Comparison of ENCODE assay signal across 11 cellular contexts in the genomic region with DNA sequence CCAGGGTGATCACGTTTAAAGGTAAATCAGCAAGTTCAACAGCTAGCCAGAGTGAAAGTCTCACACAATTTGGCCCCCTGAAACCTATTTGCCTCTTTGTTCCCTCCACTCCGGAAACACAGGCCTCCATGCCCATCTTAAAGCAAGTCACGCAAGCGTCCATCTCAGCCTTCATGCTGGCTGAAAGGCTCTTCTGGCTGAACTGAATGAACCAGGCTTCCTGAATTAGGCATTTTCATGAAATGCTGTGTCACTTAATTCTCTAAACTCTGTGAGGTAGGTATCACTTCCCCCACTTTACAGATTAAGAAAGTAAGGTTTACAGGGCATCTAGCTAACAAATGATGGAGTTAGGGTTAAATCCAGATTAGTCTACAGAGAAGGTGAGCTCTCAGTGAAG. TPM values are rescaled to one million over a fixed set of nuclear protein-coding genes. Genes with fewer than 3 reads are reported as not detected.
DNase-seq lines count a peak whose midpoint lies in the region; ATAC-seq, FAIRE-seq and TF ChIP-seq lines count a peak whose summit lies in the region.
"Had no signal": no experiment of that assay in that cellular context is flagged by ENCODE, and none has a peak within 500 bp of the region (broad histone marks: within the 10 kb centered on the region; RNA-seq: fewer than 3 reads in every experiment).

No MANE protein-coding gene starts in this region.

- peaks cover 4% of the 10 kb centered on the region for H3K36me3 Mint-ChIP-seq in neural crest cell (ENCODE audit: low read depth)

- intact Hi-C loops in GM12878 (cut with micrococcal nuclease; ENCODE audit: unreplicated experiment), result loop anchor here (5.0 kb wide), 1 partner anchor 135 kb away; no protein-coding TSS in a partner anchor
- intact Hi-C loops in left lung (cut with DNase I), result no loop called here

- H3K27me3 ChIP-seq in DND-41 (ENCODE audit: insufficient read depth, low read length, poor library complexity) (no peaks in the 10 kb centered on the region), HUES64 (ENCODE audit: insufficient read depth, low read length) (no peaks in the 10 kb centered on the region), GM12878 (replicated peaks in 1 of 2; ENCODE audit: control insufficient read depth in 2 of 2, insufficient read depth in 2 of 2, low read length in 1 of 2) (no peaks in the 10 kb centered on the region), left lung (no peaks in the 10 kb centered on the region)
- H3K27me3 ChIP-seq: right atrium auricular region, upper lobe of left lung had no signal

- TF ChIP-seq RAD21 in GM12878 (IDR thresholded peaks at IDR 0.05; ENCODE audit: insufficient read depth, low read depth, low read length), result no peak

- ATAC-seq in DND-41 (ENCODE audit: insufficient read depth, low read depth) (no peak), GM12878 (peak; percentile 32), left lung (no peak)

- WGBS in HUES64, result 93% methylated on average over 4 of the region's 4 CpGs
- WGBS in GM12878 (ENCODE audit: insufficient coverage, insufficient replicate concordance, low lambda C conversion rate, missing lambda C conversion rate), result 41% methylated on average over 4 of the region's 4 CpGs

- TF ChIP-seq POLR2A in GM12878 (IDR thresholded peaks at IDR 0.05; ENCODE audit: low read depth, low read length), result 0 out of 2 replicates have a peak, but pooled peaks have one; percentile 40

- no TSS peak for BruUV-seq in GM12878 (replicated peaks; lab: Mats Ljungman, UMichigan)

- no peak for FAIRE-seq in GM12878 (lab: Jason Lieb, UNC)

- CTCF ChIA-PET in GM12878 (lab: Yijun Ruan, JAX), result interaction anchor here (0.8 to 4.1 kb wide), 6 partner anchors 18 to 418 kb away, joined by 3 to 18 read pairs (median 4); no protein-coding TSS in a partner anchor

- H3K27ac ChIP-seq in DND-41 (ENCODE audit: low read length) (peak overlapping the region; percentile 89), HUES64 (ENCODE audit: low read depth, low read length) (no peak overlapping the region), GM12878 (ENCODE audit: control insufficient read depth, insufficient read depth) (peak overlapping the region; percentile 84), left lung (no peak overlapping the region)
- H3K27ac ChIP-seq: right atrium auricular region, upper lobe of left lung had no signal

- POLR2A ChIA-PET in GM12878 (lab: Charles Lee), result interaction anchor here (0.6 to 4.6 kb wide), 3 partner anchors 37 to 158 kb away, joined by 3 to 41 read pairs (median 4); a partner anchor contains a TSS

- H3K36me3 ChIP-seq in DND-41 (ENCODE audit: insufficient read depth, low read length) (peaks cover 9% of the 10 kb centered on the region), HUES64 (ENCODE audit: insufficient read depth, low read length) (peaks cover 18% of the 10 kb centered on the region; the same call in 1 of the 2 replicates), GM12878 (ENCODE audit: control insufficient read depth in 2 of 2, insufficient read depth in 2 of 2, low read length in 1 of 2) (peaks cover 0 to 3% of the 10 kb centered on the region in 2 experiments; a peak in 1 of 4 replicates), left lung (peaks cover 0 to 2% of the 10 kb centered on the region in 2 donors)
- H3K36me3 ChIP-seq: right atrium auricular region, upper lobe of left lung had no signal

- no peak overlapping the region for H3K27ac Mint-ChIP-seq in neural crest cell (ENCODE audit: unreplicated experiment)

- no peaks in the 10 kb centered on the region for H3K27me3 Mint-ChIP-seq in neural crest cell (ENCODE audit: low read depth)

- H3K4me2 ChIP-seq in DND-41 (ENCODE audit: insufficient read depth, low read length) (peak overlapping the region; percentile 95), GM12878 (ENCODE audit: control insufficient read depth, insufficient read depth) (peak overlapping the region; percentile 82)

- in situ Hi-C loops in GM12878 (cut with MboI), result no loop called here

- DNase-seq in DND-41 (no peak), GM12878 (ENCODE audit: low read depth, low spot score) (peak; percentile 25), neural crest cell (ENCODE audit: low read depth, low spot score) (no peak), kidney glomerular epithelial cell (lab: John Stamatoyannopoulos, UW) (no peak), left lung (no peak), cortex of kidney (lab: John Stamatoyannopoulos, UW) (no peak), mucosa of gallbladder (ENCODE audit: low spot score) (no peak)
- DNase-seq: NCI-H524, upper lobe of left lung had no signal

- H3K9me3 ChIP-seq in DND-41 (ENCODE audit: insufficient read depth, low read length, severe bottlenecking), result no peaks in the 10 kb centered on the region
- no peaks in the 10 kb centered on the region for H3K9me3 ChIP-seq in HUES64 (ENCODE audit: insufficient read depth, low read depth, low read length)
- no peaks in the 10 kb centered on the region; the same call in 2 of the 3 replicates for H3K9me3 ChIP-seq in GM12878 (replicated peaks; ENCODE audit: control insufficient read depth, insufficient read depth, low read length)
- H3K9me3 ChIP-seq in left lung, result no peaks in the 10 kb centered on the region
- H3K9me3 ChIP-seq: right atrium auricular region, upper lobe of left lung had no signal

- H3K4me3 ChIP-seq in DND-41 (ENCODE audit: low read depth in 1 of 2, low read length in 2 of 2) (peak overlapping the region; percentile 97; a peak in 3 of 4 replicates), HUES64 (ENCODE audit: low read length) (peak overlapping the region; percentile 93; the same call in 1 of the 2 replicates), GM12878 (peak overlapping the region; percentile 89), left lung (peak overlapping the region in 1 of 2 donors; percentile 93)

- H4K20me1 ChIP-seq in DND-41 (ENCODE audit: insufficient read depth, low read length), result peaks cover 12% of the 10 kb centered on the region; the same call in 1 of the 2 replicates
- no peaks in the 10 kb centered on the region for H4K20me1 ChIP-seq in GM12878 (ENCODE audit: control insufficient read depth, insufficient read depth)

- no peak for TF ChIP-seq EP300 in GM12878 (IDR thresholded peaks at IDR 0.05; ENCODE audit: borderline replicate concordance in 1 of 2, control insufficient read depth in 1 of 2, low read depth in 2 of 2, low read length in 2 of 2)

- SMC1A ChIA-PET in GM12878 (lab: Charles Lee; ENCODE audit: uncharacterized antibody, unreplicated experiment), result interaction anchor here (0.6 to 3.3 kb wide), 9 partner anchors 12 to 135 kb away, joined by 3 to 14 read pairs (median 4); a partner anchor contains a TSS

- H3K4me1 Mint-ChIP-seq in neural crest cell, result peaks cover 35% of the 10 kb centered on the region

- H3K79me2 ChIP-seq in DND-41 (ENCODE audit: insufficient read depth, low read length) (peaks cover 59% of the 10 kb centered on the region), GM12878 (ENCODE audit: control insufficient read depth, insufficient read depth, low read length) (peaks cover 57% of the 10 kb centered on the region)

- H3K9ac ChIP-seq in DND-41 (ENCODE audit: low read depth, low read length) (peak overlapping the region; percentile 87), HUES64 (ENCODE audit: low read depth, low read length) (peak overlapping the region; percentile 1; the same call in 1 of the 2 replicates), GM12878 (ENCODE audit: control insufficient read depth, insufficient read depth, low read length) (peak overlapping the region; percentile 88)

- H3K4me3 Mint-ChIP-seq in neural crest cell, result peak overlapping the region; percentile 98

- H3K4me1 ChIP-seq in DND-41 (ENCODE audit: insufficient read depth, low read length), result peaks cover 38% of the 10 kb centered on the region
- peaks cover 15% of the 10 kb centered on the region; the same call in 1 of the 2 replicates for H3K4me1 ChIP-seq in HUES64 (ENCODE audit: insufficient read depth, low read length)
- H3K4me1 ChIP-seq in GM12878 (ENCODE audit: control insufficient read depth, insufficient read depth, low read length), result no peaks in the 10 kb centered on the region
- H3K4me1 ChIP-seq in left lung, result peaks cover 4 to 33% of the 10 kb centered on the region in 2 donors

- TF ChIP-seq CTCF in DND-41 (IDR thresholded peaks at IDR 0.05; ENCODE audit: borderline replicate concordance, extremely low read depth, low read length, poor library complexity, severe bottlenecking), result no peak
- TF ChIP-seq CTCF in GM12878 (IDR thresholded peaks at IDR 0.05 in 2 of 3, conservative IDR thresholded peaks at IDR 0.05 in 1 of 3; ENCODE audit: control insufficient read depth in 2 of 3, extremely low read depth in 1 of 3, insufficient read depth in 1 of 3, low read depth in 3 of 3, low read length in 3 of 3), result no peak
- TF ChIP-seq CTCF in neural crest cell (conservative IDR thresholded peaks at IDR 0.05), result no peak
- no peak for TF ChIP-seq CTCF in left lung (IDR thresholded peaks at IDR 0.05)

- no peak overlapping the region for H2AFZ ChIP-seq in DND-41 (ENCODE audit: low read depth, low read length)
- H2AFZ ChIP-seq in GM12878 (ENCODE audit: control insufficient read depth, low read depth, low read length), result peak overlapping the region; percentile 35

- RAD21 ChIA-PET in GM12878 (lab: Charles Lee; ENCODE audit: unreplicated experiment), result interaction anchor here (1.0 to 2.6 kb wide), 8 partner anchors 25 to 382 kb away, joined by 3 to 14 read pairs (median 6); a partner anchor contains a TSS

- H3K9me3 Mint-ChIP-seq in neural crest cell, result no peaks in the 10 kb centered on the region

RNA-seq across cellular contexts. Expression of a gene that starts 1.4 kb away (rescaled TPM):
- 29.0 TPM for polyA plus RNA-seq in HUES64 (2013, experiment 1 of 2)
- 23.7 TPM for polyA plus RNA-seq in HUES64 (2013, experiment 2 of 2)
- total RNA-seq in GM12878 (2013; cell fraction: nucleolus; rRNA removed), result 57.5 and 57.8 TPM in 2 replicates
- total RNA-seq in GM12878 (2014; rRNA removed) (42.0 and 48.6 TPM in 2 replicates), GM12878 (2014; rRNA removed; fragmentation: Illumina TruSeq; extraction: Trizol) (42.2 and 43.6 TPM in 2 replicates), GM12878 (2021) (46.3 TPM in 2 replicates), neural crest cell (25.7 and 28.1 TPM in 2 replicates), left lung (10 to 100 TPM; 18.3 to 18.5 TPM), mucosa of gallbladder (12.5 TPM)
- polyA plus RNA-seq in GM12878 (2011; ENCODE audit: low read depth), result 25.9 TPM
- polyA plus RNA-seq in GM12878 (2011; rRNA removed) (67.9 and 82.0 TPM in 2 replicates), GM12878 (2014; fragmentation: Illumina TruSeq; extraction: Trizol) (49.3 and 56.7 TPM in 2 replicates), GM12878 (2014; fragmentation: Nextera tagmentation; extraction: Ambion mirVana) (100 to 1,000 TPM in 1 of 2 experiments, 10 to 100 TPM in 1; 77.7 to 113 TPM), GM12878 (2014; rRNA removed) (33.4 and 37.5 TPM in 2 replicates), GM12878 (2016; fragmentation: Nextera tagmentation; extraction: Ambion mirVana) (10 to 100 TPM; 76.6 to 77.7 TPM)
- polyA plus RNA-seq in GM12878 (2011; cell fraction: cytosol; rRNA removed), result 37.8 and 40.9 TPM in 2 replicates
- polyA plus RNA-seq in GM12878 (2011; cell fraction: nucleus; rRNA removed), result 29.6 and 34.9 TPM in 2 replicates
- polyA plus RNA-seq in GM12878 (2012), result 31.1 and 33.4 TPM in 2 replicates
- 50.9 and 51.5 TPM in 2 replicates for polyA minus RNA-seq in GM12878 (2011; rRNA and poly(A)+ RNA removed)
- polyA minus RNA-seq in GM12878 (2011; cell fraction: cytosol; rRNA and poly(A)+ RNA removed), result 10.3 and 12.2 TPM in 2 replicates
- polyA minus RNA-seq in GM12878 (2011; cell fraction: nucleus; rRNA and poly(A)+ RNA removed), result 9.1 and 16.6 TPM in 2 replicates

RNA-seq across cellular contexts. Expression of a gene that starts 38.7 kb away (rescaled TPM):
- polyA plus RNA-seq in HUES64 (2013, experiment 1 of 2), result 202 TPM
- polyA plus RNA-seq in HUES64 (2013, experiment 2 of 2), result 236 TPM
- 30.2 and 36.3 TPM in 2 replicates for total RNA-seq in GM12878 (2013; cell fraction: nucleolus; rRNA removed)
- 118 and 141 TPM in 2 replicates for total RNA-seq in GM12878 (2014; rRNA removed)
- 283 and 286 TPM in 2 replicates for total RNA-seq in GM12878 (2014; rRNA removed; fragmentation: Illumina TruSeq; extraction: Trizol)
- 181 and 183 TPM in 2 replicates for total RNA-seq in GM12878 (2021)
- 187 TPM for polyA plus RNA-seq in GM12878 (2011; ENCODE audit: low read depth)
- 182 and 258 TPM in 2 replicates for polyA plus RNA-seq in GM12878 (2011; rRNA removed)
- polyA plus RNA-seq in GM12878 (2011; cell fraction: cytosol; rRNA removed), result 72.7 and 76.6 TPM in 2 replicates
- 52.1 and 59.0 TPM in 2 replicates for polyA plus RNA-seq in GM12878 (2011; cell fraction: nucleus; rRNA removed)
- 209 and 260 TPM in 2 replicates for polyA plus RNA-seq in GM12878 (2012)
- polyA plus RNA-seq in GM12878 (2014; fragmentation: Illumina TruSeq; extraction: Trizol), result 215 and 302 TPM in 2 replicates
- polyA plus RNA-seq in GM12878 (2014; fragmentation: Nextera tagmentation; extraction: Ambion mirVana), result 10 to 100 TPM; 52.5 to 86.9 TPM
- polyA plus RNA-seq in GM12878 (2014; rRNA removed), result 126 and 137 TPM in 2 replicates
- 100 to 1,000 TPM; 227 TPM for polyA plus RNA-seq in GM12878 (2016; fragmentation: Nextera tagmentation; extraction: Ambion mirVana)
- 84.7 and 85.2 TPM in 2 replicates for polyA minus RNA-seq in GM12878 (2011; rRNA and poly(A)+ RNA removed)
- 57.8 and 66.3 TPM in 2 replicates for polyA minus RNA-seq in GM12878 (2011; cell fraction: cytosol; rRNA and poly(A)+ RNA removed)
- polyA minus RNA-seq in GM12878 (2011; cell fraction: nucleus; rRNA and poly(A)+ RNA removed), result 16.8 and 22.2 TPM in 2 replicates
- total RNA-seq in neural crest cell, result 303 and 321 TPM in 2 replicates
- 100 to 1,000 TPM; 161 to 189 TPM for total RNA-seq in left lung
- total RNA-seq in mucosa of gallbladder, result 294 TPM

RNA-seq across cellular contexts. Expression of a gene that starts 39.2 kb away (rescaled TPM):
- 15.8 TPM for polyA plus RNA-seq in HUES64 (2013, experiment 1 of 2)
- polyA plus RNA-seq in HUES64 (2013, experiment 2 of 2), result 16.1 TPM
- 21.6 and 23.2 TPM in 2 replicates for total RNA-seq in GM12878 (2013; cell fraction: nucleolus; rRNA removed)
- 9.1 and 9.3 TPM in 2 replicates for total RNA-seq in GM12878 (2014; rRNA removed)
- total RNA-seq in GM12878 (2014; rRNA removed; fragmentation: Illumina TruSeq; extraction: Trizol), result 10.4 and 12.1 TPM in 2 replicates
- total RNA-seq in GM12878 (2021), result 18.3 and 19.9 TPM in 2 replicates
- 4.3 TPM for polyA plus RNA-seq in GM12878 (2011; ENCODE audit: low read depth)
- polyA plus RNA-seq in GM12878 (2011; rRNA removed), result 14.6 and 16.1 TPM in 2 replicates
- polyA plus RNA-seq in GM12878 (2011; cell fraction: cytosol; rRNA removed), result 10.4 TPM in 2 replicates
- 9.9 and 13.3 TPM in 2 replicates for polyA plus RNA-seq in GM12878 (2011; cell fraction: nucleus; rRNA removed)
- polyA plus RNA-seq in GM12878 (2012), result 5.1 and 5.8 TPM in 2 replicates
- 9.5 and 10.2 TPM in 2 replicates for polyA plus RNA-seq in GM12878 (2014; fragmentation: Illumina TruSeq; extraction: Trizol)
- 1 to 10 TPM; 6.7 to 7.5 TPM for polyA plus RNA-seq in GM12878 (2014; fragmentation: Nextera tagmentation; extraction: Ambion mirVana)
- polyA plus RNA-seq in GM12878 (2014; rRNA removed), result 9.8 and 12.8 TPM in 2 replicates
- polyA plus RNA-seq in GM12878 (2016; fragmentation: Nextera tagmentation; extraction: Ambion mirVana), result 10 to 100 TPM; 11.3 to 12.0 TPM
- 23.5 and 29.0 TPM in 2 replicates for polyA minus RNA-seq in GM12878 (2011; rRNA and poly(A)+ RNA removed)
- 8.2 and 10.8 TPM in 2 replicates for polyA minus RNA-seq in GM12878 (2011; cell fraction: cytosol; rRNA and poly(A)+ RNA removed)
- polyA minus RNA-seq in GM12878 (2011; cell fraction: nucleus; rRNA and poly(A)+ RNA removed), result 14.3 and 23.6 TPM in 2 replicates
- total RNA-seq in neural crest cell, result 34.7 and 37.0 TPM in 2 replicates
- 10 to 100 TPM; 23.2 to 24.6 TPM for total RNA-seq in left lung
- total RNA-seq in mucosa of gallbladder, result 25.7 TPM

RNA-seq across cellular contexts. Expression of a gene that starts 44.2 kb away (rescaled TPM):
- not detected for polyA plus RNA-seq in HUES64 (2013, experiment 1 of 2)
- not detected for polyA plus RNA-seq in HUES64 (2013, experiment 2 of 2)
- total RNA-seq in GM12878 (2013; cell fraction: nucleolus; rRNA removed), result not detected in 2 replicates
- not detected in 2 replicates for total RNA-seq in GM12878 (2014; rRNA removed)
- total RNA-seq in GM12878 (2014; rRNA removed; fragmentation: Illumina TruSeq; extraction: Trizol), result not detected in 2 replicates
- not detected in 2 replicates for total RNA-seq in GM12878 (2021)
- not detected for polyA plus RNA-seq in GM12878 (2011; ENCODE audit: low read depth)
- not detected in 2 replicates for polyA plus RNA-seq in GM12878 (2011; rRNA removed)
- polyA plus RNA-seq in GM12878 (2011; cell fraction: cytosol; rRNA removed), result not detected in 2 replicates
- polyA plus RNA-seq in GM12878 (2011; cell fraction: nucleus; rRNA removed), result not detected in 2 replicates
- 0.07 and 0.22 TPM in 2 replicates for polyA plus RNA-seq in GM12878 (2012)
- not detected in 2 replicates for polyA plus RNA-seq in GM12878 (2014; fragmentation: Illumina TruSeq; extraction: Trizol)
- polyA plus RNA-seq in GM12878 (2014; fragmentation: Nextera tagmentation; extraction: Ambion mirVana), result under 1 TPM; 0.03 to 0.04 TPM
- polyA plus RNA-seq in GM12878 (2014; rRNA removed), result not detected in 2 replicates
- under 1 TPM; 0.54 to 0.70 TPM for polyA plus RNA-seq in GM12878 (2016; fragmentation: Nextera tagmentation; extraction: Ambion mirVana)
- not detected in 2 replicates for polyA minus RNA-seq in GM12878 (2011; rRNA and poly(A)+ RNA removed)
- polyA minus RNA-seq in GM12878 (2011; cell fraction: cytosol; rRNA and poly(A)+ RNA removed), result not detected in 2 replicates
- not detected in 2 replicates for polyA minus RNA-seq in GM12878 (2011; cell fraction: nucleus; rRNA and poly(A)+ RNA removed)
- total RNA-seq in neural crest cell, result not detected in 2 replicates
- not detected for total RNA-seq in left lung
- not detected for total RNA-seq in mucosa of gallbladder
- total RNA-seq: right atrium auricular region, upper lobe of left lung had no signal

Comparison
In these comparisons a context has a peak if more than half of its experiments do, and no peak if none do; other contexts are left out.
1. H3K27ac ChIP-seq: peak in DND-41 (single experiment) and GM12878 (single experiment); none in HUES64 (single experiment) and left lung (0 of 2).
2. H3K9ac ChIP-seq: peak in every context shown above with its lines; median percentile 88 in GM12878; 87 in DND-41; 1 in HUES64.